Comparison of ENCODE assay signal across 8 cellular contexts in genomic region chr3:47512416-47513124, GRCh38. TPM values are rescaled to one million over a fixed set of nuclear protein-coding genes. Genes with fewer than 3 reads are reported as not detected.
DNase-seq lines count a peak whose midpoint lies in the region; ATAC-seq and TF ChIP-seq lines count a peak whose summit lies in the region.

No MANE protein-coding gene starts in this region.

- H3K27ac ChIP-seq in dorsolateral prefrontal cortex (peak overlapping the region in 56 of 59 donors; percentile 90 to 100 (median 99)), mesendoderm (ENCODE audit: low read depth, low read length) (peak overlapping the region; percentile 61), testis (peak overlapping the region; percentile 96 to 98)

- WGBS in mesendoderm (ENCODE audit: extremely low coverage, insufficient coverage, low lambda C conversion rate) = no CpG with 5 or more reads among the region's 36 CpGs
- WGBS in testis, 2 donors = 9 to 11% methylated on average over 36 of the region's 36 CpGs

- TF ChIP-seq CTCF in HFF-Myc (IDR thresholded peaks at IDR 0.05; ENCODE audit: low read depth, low read length, missing control alignments) (no peak), dorsolateral prefrontal cortex (IDR thresholded peaks at IDR 0.05 in 54 of 56, conservative IDR thresholded peaks at IDR 0.05 in 2 of 56; ENCODE audit: low read depth in 1 of 56, partially characterized antibody in 56 of 56) (no peak), testis (IDR thresholded peaks at IDR 0.05) (no peak)

- DNase-seq in CD1c-positive myeloid dendritic cell (ENCODE audit: extremely low spot score) (peak; percentile 1), HFF-Myc (ENCODE audit: extremely low read depth, low read depth) (no peak), T follicular helper cell (ENCODE audit: low read depth) (peak; percentile 1), dorsolateral prefrontal cortex (peak in 3 of 10 donors; percentile 17 to 47 (median 31)), mesendoderm (peak; percentile 44), testis (peak; percentile 45)

- no peak overlapping the region for H2AK5ac ChIP-seq in mesendoderm (ENCODE audit: low read length)

- no peaks in the 10 kb centered on the region for H3K9me3 ChIP-seq in testis

- no peaks in the 10 kb centered on the region for H3K4me1 ChIP-seq in mesendoderm (ENCODE audit: control insufficient read depth, low read depth, low read length)
- H3K4me1 ChIP-seq in testis = peaks cover 12% of the 10 kb centered on the region

- H4K8ac ChIP-seq in mesendoderm (ENCODE audit: low read depth, low read length) = peak overlapping the region; percentile 67

- H3K79me2 ChIP-seq in mesendoderm (ENCODE audit: control insufficient read depth, insufficient read depth, low read length) = peaks cover 11% of the 10 kb centered on the region

- no peak overlapping the region for H4K5ac ChIP-seq in mesendoderm (ENCODE audit: low read length)

- H3K36me3 ChIP-seq in mesendoderm (ENCODE audit: control insufficient read depth, insufficient read depth, low read length) = peaks cover 3% of the 10 kb centered on the region
- H3K36me3 ChIP-seq in testis (ENCODE audit: low read depth, missing control alignments) = no peaks in the 10 kb centered on the region

- TF ChIP-seq POLR2A in testis (IDR thresholded peaks at IDR 0.05) = no peak

- H3K56ac ChIP-seq in mesendoderm (ENCODE audit: low read length) = peak overlapping the region; percentile 91

- peak overlapping the region; percentile 94 for H3K23ac ChIP-seq in mesendoderm (ENCODE audit: low read length)

- peak overlapping the region; percentile 42 for H3K18ac ChIP-seq in mesendoderm (ENCODE audit: low read length)

- peak overlapping the region; percentile 98 for H3K9ac ChIP-seq in mesendoderm (ENCODE audit: low read length)

- ATAC-seq in HG03045 (IDR thresholded peaks at IDR 0.05; ENCODE audit: unreplicated experiment) (no peak), HG03521 (IDR thresholded peaks at IDR 0.05; ENCODE audit: unreplicated experiment) (no peak)

- H3K4me3 ChIP-seq in HFF-Myc (replicated peaks; ENCODE audit: low read depth, low read length) = peak overlapping the region; percentile 64
- peak overlapping the region; percentile 54 to 99 (median 88) for H3K4me3 ChIP-seq in dorsolateral prefrontal cortex
- H3K4me3 ChIP-seq in mesendoderm (ENCODE audit: low read length) = peak overlapping the region; percentile 93
- H3K4me3 ChIP-seq in testis = peak overlapping the region; percentile 72 to 80

- H3K4ac ChIP-seq in mesendoderm (ENCODE audit: low read depth, low read length) = peak overlapping the region; percentile 86

- H2BK5ac ChIP-seq in mesendoderm (ENCODE audit: low read length) = peak overlapping the region; percentile 50

- H2BK120ac ChIP-seq in mesendoderm (ENCODE audit: low read depth, low read length) = no peak overlapping the region

- H2BK15ac ChIP-seq in mesendoderm (replicated peaks; ENCODE audit: low read depth) = no peak overlapping the region

- peaks cover 10% of the 10 kb centered on the region for H3K79me1 ChIP-seq in mesendoderm (ENCODE audit: low read length)

- no peaks in the 10 kb centered on the region for H3K27me3 ChIP-seq in dorsolateral prefrontal cortex
- H3K27me3 ChIP-seq in mesendoderm (ENCODE audit: insufficient read depth, low read length, poor library complexity) = no peaks in the 10 kb centered on the region
- no peaks in the 10 kb centered on the region for H3K27me3 ChIP-seq in testis

- intact Hi-C loops in dorsolateral prefrontal cortex (cut with DNase I) (loop anchor here (2.0 to 5.0 kb wide), 7 partner anchors 36 to 290 kb away; partner anchors contain the start of genes DHX30 (in 2 of the 2), KIF9 (in 1 of the 2), KLHL18 (in 1 of the 2) and PTPN23 (in 1 of the 2)), testis (cut with DNase I; ENCODE audit: low total_unique reads) (no loop called here)

- H3K4me2 ChIP-seq in mesendoderm (ENCODE audit: low read length) = peak overlapping the region; percentile 91

RNA-seq across cellular contexts. Expression of gene ELP6, which starts 0.9 kb away (rescaled TPM):
- total RNA-seq in dorsolateral prefrontal cortex = 10 to 100 TPM; 22.2 to 44.0 (median 33.7) TPM
- 32.6 TPM for polyA plus RNA-seq in mesendoderm (2013, experiment 1 of 2)
- 31.1 TPM for polyA plus RNA-seq in mesendoderm (2013, experiment 2 of 2)
- 10 to 100 TPM; 39.7 to 44.1 TPM for total RNA-seq in testis
- polyA plus RNA-seq in testis (ENCODE audit: insufficient read depth, low read depth, low replicate concordance) = 68.4 TPM

RNA-seq across cellular contexts. Expression of gene SCAP, which starts 36.8 kb away (rescaled TPM):
- total RNA-seq in dorsolateral prefrontal cortex = 100 to 1,000 TPM in 28 of 120 experiments, 10 to 100 TPM in 92; 68.4 to 123 (median 92.0) TPM
- polyA plus RNA-seq in mesendoderm (2013, experiment 1 of 2) = 35.7 TPM
- 36.1 TPM for polyA plus RNA-seq in mesendoderm (2013, experiment 2 of 2)
- total RNA-seq in testis = 100 to 1,000 TPM; 276 to 313 TPM
- 120 TPM for polyA plus RNA-seq in testis (ENCODE audit: insufficient read depth, low read depth, low replicate concordance)
